Comparison of ENCODE assay signal across 9 cellular contexts in genomic region chr12:50050410-50051280, GRCh38. TPM values are rescaled to one million over a fixed set of nuclear protein-coding genes. Genes with fewer than 3 reads are reported as not detected.
DNase-seq lines count a peak whose midpoint lies in the region; ATAC-seq, FAIRE-seq and TF ChIP-seq lines count a peak whose summit lies in the region.
"Had no signal": no experiment of that assay in that cellular context is flagged by ENCODE, and none has a peak within 500 bp of the region (broad histone marks: within the 10 kb centered on the region; RNA-seq: fewer than 3 reads in every experiment).

No MANE protein-coding gene starts in this region.

- H3K4me1 ChIP-seq in RWPE2 (ENCODE audit: insufficient read depth, poor library complexity, severe bottlenecking) (no peaks in the 10 kb centered on the region), prostate gland (replicated peaks) (no peaks in the 10 kb centered on the region)

- H3K9me3 ChIP-seq in RWPE2 (ENCODE audit: severe bottlenecking), result no peaks in the 10 kb centered on the region
- H3K9me3 ChIP-seq in prostate gland, result no peaks in the 10 kb centered on the region

- ATAC-seq in RWPE2 (ENCODE audit: low read depth), result peak; percentile 35; the same call in 2 of the 3 replicates

- no peaks in the 10 kb centered on the region for H3K36me3 ChIP-seq in RWPE2 (ENCODE audit: low read depth)
- H3K36me3 ChIP-seq in prostate gland, result no peaks in the 10 kb centered on the region

- no peaks in the 10 kb centered on the region for H3K36me3 Mint-ChIP-seq in glutamatergic neuron (ENCODE audit: unreplicated experiment)
- H3K36me3 Mint-ChIP-seq: natural killer cell had no signal

- H3K27me3 Mint-ChIP-seq in glutamatergic neuron (ENCODE audit: unreplicated experiment), result peaks cover 19% of the 10 kb centered on the region

- 11% methylated on average over 35 of the region's 40 CpGs for WGBS in prostate gland

- no peak for TF ChIP-seq POLR2A in prostate gland (IDR thresholded peaks at IDR 0.05)

- H3K27ac ChIP-seq in RWPE2 (ENCODE audit: poor library complexity, severe bottlenecking), result no peak overlapping the region
- H3K27ac ChIP-seq in prostate gland, result no peak overlapping the region

- TF ChIP-seq CTCF in RWPE2 (IDR thresholded peaks at IDR 0.05; ENCODE audit: poor library complexity, severe bottlenecking), result no peak
- no peak for TF ChIP-seq CTCF in glutamatergic neuron (IDR thresholded peaks at IDR 0.05; ENCODE audit: partially characterized antibody, unreplicated experiment)
- TF ChIP-seq CTCF in prostate gland (IDR thresholded peaks at IDR 0.05), result no peak

- peaks cover 20% of the 10 kb centered on the region for H3K9me3 Mint-ChIP-seq in glutamatergic neuron (ENCODE audit: unreplicated experiment)
- H3K9me3 Mint-ChIP-seq: natural killer cell had no signal

- H3K4me3 Mint-ChIP-seq in glutamatergic neuron (ENCODE audit: unreplicated experiment), result peak overlapping the region; percentile 80
- H3K4me3 Mint-ChIP-seq: natural killer cell had no signal

- no peaks in the 10 kb centered on the region for H3K27me3 ChIP-seq in RWPE2 (ENCODE audit: insufficient read depth, poor library complexity, severe bottlenecking)
- H3K27me3 ChIP-seq in prostate gland (replicated peaks; ENCODE audit: insufficient read depth), result no peaks in the 10 kb centered on the region

- H3K4me3 ChIP-seq in RWPE2 (ENCODE audit: severe bottlenecking) (no peak overlapping the region), prostate gland (peak overlapping the region; percentile 1 to 19)

- intact Hi-C loops in prostate gland (cut with DNase I), result no loop called here

- DNase-seq in GF-D8 (lab: John Stamatoyannopoulos, UW) (peak; percentile 92), RWPE2 (ENCODE audit: low spot score) (peak; percentile 36), glutamatergic neuron (peak; percentile 67), prostate gland (ENCODE audit: low spot score) (no peak), GDM1 (lab: John Stamatoyannopoulos, UW) (no peak), mesenteric fat pad (ENCODE audit: low spot score) (no peak), occipital lobe (lab: John Stamatoyannopoulos, UW) (no peak), frontal cortex (ENCODE audit: low spot score in 2 of 2) (no peak)
- DNase-seq: natural killer cell had no signal

- FAIRE-seq in frontal cortex (lab: Jason Lieb, UNC), result no peak

- peak overlapping the region; percentile 93 for H3K27ac Mint-ChIP-seq in glutamatergic neuron (ENCODE audit: unreplicated experiment)
- H3K27ac Mint-ChIP-seq: natural killer cell had no signal

- peaks cover 43% of the 10 kb centered on the region for H3K4me1 Mint-ChIP-seq in glutamatergic neuron (ENCODE audit: low read depth, unreplicated experiment)

RNA-seq across cellular contexts. Expression of gene ASIC1, which starts 6.8 kb away (rescaled TPM):
- total RNA-seq in glutamatergic neuron (ENCODE audit: unreplicated experiment) (451 TPM), prostate gland (1 to 10 TPM; 2.7 to 3.2 TPM), mesenteric fat pad (0.71 TPM), occipital lobe (16.2 TPM), frontal cortex (15.5 TPM)

RNA-seq across cellular contexts. Expression of gene RACGAP1, which starts 25.4 kb away (rescaled TPM):
- total RNA-seq in glutamatergic neuron (ENCODE audit: unreplicated experiment) (47.1 TPM), prostate gland (10 to 100 TPM in 1 of 2 donors, 1 to 10 TPM in 1; 9.1 to 18.9 TPM), mesenteric fat pad (9.4 TPM), occipital lobe (22.0 TPM), frontal cortex (26.5 TPM)

RNA-seq across cellular contexts. Expression of gene SMARCD1, which starts 34.5 kb away (rescaled TPM):
- total RNA-seq in glutamatergic neuron (ENCODE audit: unreplicated experiment), result 152 TPM
- 10 to 100 TPM; 72.9 to 90.1 TPM for total RNA-seq in prostate gland
- 63.1 TPM for total RNA-seq in mesenteric fat pad
- total RNA-seq in occipital lobe, result 49.3 TPM
- 35.1 TPM for total RNA-seq in frontal cortex

RNA-seq across cellular contexts. Expression of gene GPD1, which starts 53.2 kb away (rescaled TPM):
- 0.81 TPM for total RNA-seq in glutamatergic neuron (ENCODE audit: unreplicated experiment)
- 1 to 10 TPM in 1 of 2 donors, under 1 TPM in 1; 0.27 to 3.4 TPM for total RNA-seq in prostate gland
- 1,023 TPM for total RNA-seq in mesenteric fat pad
- 14.2 TPM for total RNA-seq in occipital lobe
- total RNA-seq in frontal cortex, result 9.4 TPM

Comparison
In these comparisons a context has a peak if more than half of its experiments do, and no peak if none do; other contexts are left out.
1. DNase-seq: peak in GF-D8 (single experiment), RWPE2 (single experiment) and glutamatergic neuron (single experiment); none in prostate gland (single experiment), GDM1 (single experiment), mesenteric fat pad (single experiment), occipital lobe (single experiment) and frontal cortex (0 of 2).
2. RNA of gene ASIC1, which starts 6.8 kb away (total RNA-seq): 451 TPM in glutamatergic neuron (single experiment); 16.2 TPM in occipital lobe (single experiment), 15.5 TPM in frontal cortex (single experiment), 2.7 to 3.2 TPM in prostate gland and 0.71 TPM in mesenteric fat pad (single experiment); every median in the first group is over 10 times any median in the second.